8 cellular contexts compared by ENCODE assay signal in the genomic region with DNA sequence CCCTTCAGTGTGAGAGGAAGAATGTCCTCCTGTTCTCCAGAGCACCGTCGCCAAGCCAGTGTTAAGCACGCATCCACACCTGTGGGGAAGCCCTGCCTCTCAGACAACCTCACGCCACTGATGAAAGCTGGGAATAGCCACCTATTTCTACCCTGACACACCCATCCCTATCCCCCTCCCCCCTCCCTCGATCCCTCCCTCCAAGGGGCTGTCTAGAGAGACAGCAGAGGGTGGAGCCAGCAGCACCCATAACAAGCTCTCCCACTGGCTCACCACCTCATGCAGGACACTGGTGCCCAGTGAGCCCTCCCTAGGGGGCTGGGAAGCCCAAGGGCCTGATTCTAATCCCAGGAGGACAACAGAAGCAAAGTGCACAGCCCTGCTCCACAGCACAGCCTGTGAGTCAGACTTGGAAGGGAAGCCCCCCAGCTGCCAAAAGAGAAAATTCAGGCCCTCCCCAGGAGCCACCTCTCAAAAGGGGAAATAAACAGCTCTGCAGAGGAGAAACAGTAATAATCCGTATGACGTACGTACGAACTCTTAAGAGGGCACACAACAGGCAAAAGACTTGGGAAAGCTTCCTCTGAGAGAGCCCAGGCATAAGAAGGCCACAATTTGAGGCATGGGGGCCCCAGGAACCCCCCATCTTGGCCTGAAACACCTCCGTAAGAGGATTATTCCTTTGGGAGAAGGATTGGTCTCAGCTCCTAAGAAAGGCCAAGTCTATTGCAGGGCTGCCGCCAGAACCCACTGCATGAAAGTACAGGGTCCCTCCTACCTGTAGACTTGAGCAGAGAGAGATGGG. TPM values are rescaled to one million over a fixed set of nuclear protein-coding genes. Genes with fewer than 3 reads are reported as not detected.
DNase-seq lines count a peak whose midpoint lies in the region; ATAC-seq and TF ChIP-seq lines count a peak whose summit lies in the region.

No MANE protein-coding gene starts in this region.

- DNase-seq in DND-41 (no peak), NCI-H510A (lab: John Stamatoyannopoulos, UW) (peak; percentile 88), cerebellar cortex (ENCODE audit: low spot score) (no peak), occipital lobe (lab: John Stamatoyannopoulos, UW) (no peak)
- DNase-seq in stimulated activated effector memory CD8-positive, alpha-beta T cell treated with anti-CD3 and anti-CD28 coated beads, Interleukin-12 subunit alpha, Interleukin-12 subunit beta, amount 100 ng/mL, for 72 hours (ENCODE audit: low spot score in 2 of 2): no peak
- DNase-seq in activated CD4-positive, CD25-positive, alpha-beta regulatory T cell treated with anti-CD3 and anti-CD28 coated beads, Interleukin-2, amount 50 U/mL, for 72 hours: no peak

- TF ChIP-seq CTCF in DND-41 (IDR thresholded peaks at IDR 0.05; ENCODE audit: borderline replicate concordance, extremely low read depth, low read length, poor library complexity, severe bottlenecking): no peak
- no peak for TF ChIP-seq CTCF in brain (conservative IDR thresholded peaks at IDR 0.05)

- H3K27me3 ChIP-seq in DND-41 (ENCODE audit: insufficient read depth, low read length, poor library complexity): peaks cover 14% of the 10 kb centered on the region
- no peaks in the 10 kb centered on the region for H3K27me3 ChIP-seq in rectal smooth muscle tissue (ENCODE audit: control insufficient read depth, insufficient read depth, low read length)

- peaks cover 31% of the 10 kb centered on the region for H3K4me1 ChIP-seq in DND-41 (ENCODE audit: insufficient read depth, low read length)
- peaks cover 40% of the 10 kb centered on the region for H3K4me1 ChIP-seq in rectal smooth muscle tissue (ENCODE audit: control insufficient read depth, insufficient read depth, low read length)

- no peaks in the 10 kb centered on the region for H4K20me1 ChIP-seq in DND-41 (ENCODE audit: insufficient read depth, low read length)

- H3K4me3 ChIP-seq in DND-41 (ENCODE audit: low read depth in 1 of 2, low read length in 2 of 2): no peak overlapping the region
- no peak overlapping the region for H3K4me3 ChIP-seq in rectal smooth muscle tissue (ENCODE audit: low read length)

- H3K4me1 Mint-ChIP-seq in brain: peaks cover 41% of the 10 kb centered on the region
- H3K4me1 Mint-ChIP-seq in stimulated activated effector memory CD8-positive, alpha-beta T cell treated with anti-CD3 and anti-CD28 coated beads, Interleukin-12 subunit alpha, Interleukin-12 subunit beta, amount 100 ng/mL, for 72 hours: no peaks in the 10 kb centered on the region

- H3K36me3 Mint-ChIP-seq in brain: peaks cover 7% of the 10 kb centered on the region
- no peaks in the 10 kb centered on the region for H3K36me3 Mint-ChIP-seq in stimulated activated effector memory CD8-positive, alpha-beta T cell treated with anti-CD3 and anti-CD28 coated beads, Interleukin-12 subunit alpha, Interleukin-12 subunit beta, amount 100 ng/mL, for 72 hours

- H3K36me3 ChIP-seq in DND-41 (ENCODE audit: insufficient read depth, low read length) (no peaks in the 10 kb centered on the region), rectal smooth muscle tissue (ENCODE audit: control insufficient read depth, insufficient read depth, low read length) (no peaks in the 10 kb centered on the region)

- H3K4me2 ChIP-seq in DND-41 (ENCODE audit: insufficient read depth, low read length): peak overlapping the region; percentile 12; the same call in 1 of the 2 replicates

- H3K27me3 Mint-ChIP-seq in brain: peaks cover under 1% of the 10 kb centered on the region

- H3K9me3 ChIP-seq in DND-41 (ENCODE audit: insufficient read depth, low read length, severe bottlenecking): no peaks in the 10 kb centered on the region

- H3K9ac ChIP-seq in DND-41 (ENCODE audit: low read depth, low read length) (peak overlapping the region; percentile 10), rectal smooth muscle tissue (ENCODE audit: low read length) (no peak overlapping the region)

- peak overlapping the region in 1 of 5 experiments; percentile 18 for H3K4me3 Mint-ChIP-seq in brain
- no peak overlapping the region for H3K4me3 Mint-ChIP-seq in stimulated activated effector memory CD8-positive, alpha-beta T cell treated with anti-CD3 and anti-CD28 coated beads, Interleukin-12 subunit alpha, Interleukin-12 subunit beta, amount 100 ng/mL, for 72 hours

- H3K27ac ChIP-seq in DND-41 (ENCODE audit: low read length) (peak overlapping the region; percentile 45; the same call in 1 of the 2 replicates), rectal smooth muscle tissue (ENCODE audit: low read depth, low read length) (peak overlapping the region; percentile 88)

- H3K27ac Mint-ChIP-seq in brain: peak overlapping the region in 3 of 5 experiments; percentile 37 to 99 (median 94)
- no peak overlapping the region for H3K27ac Mint-ChIP-seq in stimulated activated effector memory CD8-positive, alpha-beta T cell treated with anti-CD3 and anti-CD28 coated beads, Interleukin-12 subunit alpha, Interleukin-12 subunit beta, amount 100 ng/mL, for 72 hours

- H3K79me2 ChIP-seq in DND-41 (ENCODE audit: insufficient read depth, low read length): peaks cover 18% of the 10 kb centered on the region

- no peaks in the 10 kb centered on the region for H3K9me3 Mint-ChIP-seq in brain
- no peaks in the 10 kb centered on the region for H3K9me3 Mint-ChIP-seq in stimulated activated effector memory CD8-positive, alpha-beta T cell treated with anti-CD3 and anti-CD28 coated beads, Interleukin-12 subunit alpha, Interleukin-12 subunit beta, amount 100 ng/mL, for 72 hours

- peak; percentile 52 for ATAC-seq in DND-41 (ENCODE audit: insufficient read depth, low read depth)
- no peak for ATAC-seq in stimulated activated effector memory CD8-positive, alpha-beta T cell treated with anti-CD3 and anti-CD28 coated beads, Interleukin-12 subunit alpha, Interleukin-12 subunit beta, amount 100 ng/mL, for 72 hours

- H2AFZ ChIP-seq in DND-41 (ENCODE audit: low read depth, low read length): no peak overlapping the region

RNA-seq across cellular contexts. Expression of a gene that starts 7.7 kb away (rescaled TPM):
- 9.0 TPM for polyA plus RNA-seq in brain (ENCODE audit: insufficient read depth, low read depth, low replicate concordance)
- total RNA-seq in occipital lobe: 9.0 TPM
